ENCODE assay signal across 8 cellular contexts in genomic region chr19:3135961-3136683, GRCh38. TPM values are rescaled to one million over a fixed set of nuclear protein-coding genes. Genes with fewer than 3 reads are reported as not detected.
DNase-seq lines count a peak whose midpoint lies in the region; ATAC-seq and TF ChIP-seq lines count a peak whose summit lies in the region.

GNA15 (plus strand) TSS chr19:3136033; CDS start chr19:3136451, 418 bp downstream.

- H3K4me3 Mint-ChIP-seq in Calu3 (ENCODE audit: low read depth, unreplicated experiment) (peak within 1 kb of the TSS; percentile 54), osteocyte (ENCODE audit: unreplicated experiment) (no peak within 1 kb of the TSS)
- H3K4me3 Mint-ChIP-seq in natural killer cell treated with Interleukin-12 subunit alpha and Interleukin-12 subunit beta and Interleukin-15 and Interleukin-18, amount 100 ng/mL, for 72 hours, result peak within 1 kb of the TSS; percentile 64

- intact Hi-C loops in Calu3 (cut with micrococcal nuclease; ENCODE audit: unreplicated experiment) (no loop called here), ascending aorta (cut with DNase I) (no loop called here)

- H3K4me1 ChIP-seq in ascending aorta, result no peaks in the 10 kb centered on the region

- ATAC-seq in natural killer cell treated with Interleukin-12 subunit alpha and Interleukin-12 subunit beta and Interleukin-15 and Interleukin-18, amount 100 ng/mL, for 72 hours, result peak; percentile 18 to 29

- CTCF ChIA-PET in Calu3 (lab: Charles Lee), result interaction anchor here (0.7 kb wide), 1 partner anchor 34 kb away, joined by 6 read pairs; no protein-coding TSS in a partner anchor

- no peak for TF ChIP-seq CTCF in Calu3 (IDR thresholded peaks at IDR 0.05; ENCODE audit: unreplicated experiment)
- TF ChIP-seq CTCF in ascending aorta (IDR thresholded peaks at IDR 0.05), result no peak
- TF ChIP-seq CTCF in osteocyte (IDR thresholded peaks at IDR 0.05), result no peak

- DNase-seq in Calu3 (peak; percentile 66), NOMO-1 treated with dmso at 0.1 percent for 144 hours (lab: John Stamatoyannopoulos, UW; ENCODE audit: unreplicated experiment) (peak; percentile 42), ascending aorta (ENCODE audit: low spot score in 2 of 2) (no peak), NCI-H1417 (lab: John Stamatoyannopoulos, UW) (no peak), osteocyte (ENCODE audit: extremely low spot score, unreplicated experiment) (no peak), NCI-H69 (lab: John Stamatoyannopoulos, UW) (no peak), NCI-H2107 (lab: John Stamatoyannopoulos, UW) (no peak)
- no peak for DNase-seq in natural killer cell treated with Interleukin-12 subunit alpha and Interleukin-12 subunit beta and Interleukin-15 and Interleukin-18, amount 100 ng/mL, for 72 hours (ENCODE audit: low spot score)

- H3K27me3 Mint-ChIP-seq in Calu3 (ENCODE audit: unreplicated experiment), result no peaks in the 10 kb centered on the region
- H3K27me3 Mint-ChIP-seq in natural killer cell treated with Interleukin-12 subunit alpha and Interleukin-12 subunit beta and Interleukin-15 and Interleukin-18, amount 100 ng/mL, for 72 hours, result peaks cover 0 to 3% of the 10 kb centered on the region in 2 donors
- H3K27me3 Mint-ChIP-seq in osteocyte (ENCODE audit: unreplicated experiment), result no peaks in the 10 kb centered on the region

- no peaks in the 10 kb centered on the region for H3K27me3 ChIP-seq in ascending aorta

- no peaks in the 10 kb centered on the region for H3K9me3 Mint-ChIP-seq in Calu3 (ENCODE audit: low read depth, unreplicated experiment)
- no peaks in the 10 kb centered on the region for H3K9me3 Mint-ChIP-seq in natural killer cell treated with Interleukin-12 subunit alpha and Interleukin-12 subunit beta and Interleukin-15 and Interleukin-18, amount 100 ng/mL, for 72 hours
- H3K9me3 Mint-ChIP-seq in osteocyte (ENCODE audit: unreplicated experiment), result peaks cover 7% of the 10 kb centered on the region

- no peaks in the 10 kb centered on the region for H3K9me3 ChIP-seq in ascending aorta

- H3K36me3 Mint-ChIP-seq in Calu3 (ENCODE audit: insufficient read depth, unreplicated experiment) (no peaks in the 10 kb centered on the region), osteocyte (ENCODE audit: unreplicated experiment) (no peaks in the 10 kb centered on the region)
- H3K36me3 Mint-ChIP-seq in natural killer cell treated with Interleukin-12 subunit alpha and Interleukin-12 subunit beta and Interleukin-15 and Interleukin-18, amount 100 ng/mL, for 72 hours, result peaks cover 9% of the 10 kb centered on the region

- peaks cover 10% of the 10 kb centered on the region for H3K4me1 Mint-ChIP-seq in Calu3 (ENCODE audit: low read depth, unreplicated experiment)
- H3K4me1 Mint-ChIP-seq in natural killer cell treated with Interleukin-12 subunit alpha and Interleukin-12 subunit beta and Interleukin-15 and Interleukin-18, amount 100 ng/mL, for 72 hours (ENCODE audit: low read depth in 2 of 2), result peaks cover 30 to 31% of the 10 kb centered on the region in 2 donors
- peaks cover 18% of the 10 kb centered on the region for H3K4me1 Mint-ChIP-seq in osteocyte (ENCODE audit: unreplicated experiment)

- H3K36me3 ChIP-seq in ascending aorta, result no peaks in the 10 kb centered on the region

- BruUV-seq in Calu3 (replicated peaks; lab: Mats Ljungman, UMichigan), result TSS peak; percentile 28

- peak within 1 kb of the TSS; percentile 26 to 58 for H3K4me3 ChIP-seq in ascending aorta

- H3K27ac Mint-ChIP-seq in Calu3 (ENCODE audit: unreplicated experiment) (no peak within 1 kb of the TSS), osteocyte (ENCODE audit: unreplicated experiment) (no peak within 1 kb of the TSS)
- peak within 1 kb of the TSS; percentile 24 to 81 for H3K27ac Mint-ChIP-seq in natural killer cell treated with Interleukin-12 subunit alpha and Interleukin-12 subunit beta and Interleukin-15 and Interleukin-18, amount 100 ng/mL, for 72 hours

- peak within 1 kb of the TSS in 1 of 2 donors; percentile 44 for H3K27ac ChIP-seq in ascending aorta

RNA-seq across cellular contexts. Expression of gene GNA15, which starts in this region (rescaled TPM):
- 5.9 and 6.5 TPM in 2 replicates for total RNA-seq in Calu3 (2022)
- total RNA-seq in ascending aorta, result 7.1 TPM
- total RNA-seq in natural killer cell treated with Interleukin-12 subunit alpha and Interleukin-12 subunit beta and Interleukin-15 and Interleukin-18, amount 100 ng/mL, for 72 hours, result 10 to 100 TPM; 22.2 to 33.3 TPM
- not detected in 2 replicates for total RNA-seq in osteocyte

Comparison
In these comparisons a context has a peak if more than half of its experiments do, and no peak if none do; other contexts are left out.
1. DNase-seq: peak in Calu3 (single experiment) and NOMO-1 treated with dmso at 0.1 percent for 144 hours (single experiment); none in ascending aorta (0 of 2), natural killer cell treated with Interleukin-12 subunit alpha and Interleukin-12 subunit beta and Interleukin-15 and Interleukin-18, amount 100 ng/mL, for 72 hours (single experiment), NCI-H1417 (0 of 3), osteocyte (single experiment), NCI-H69 (single experiment) and NCI-H2107 (single experiment).
2. H3K27ac Mint-ChIP-seq: peak in natural killer cell treated with Interleukin-12 subunit alpha and Interleukin-12 subunit beta and Interleukin-15 and Interleukin-18, amount 100 ng/mL, for 72 hours (2 of 2); none in Calu3 (single experiment) and osteocyte (single experiment).